Comparison of ENCODE assay signal across 2 cellular contexts in genomic region chr15:34018738-34019137, GRCh38.
A peak's percentile ranks its signal among the peaks of the same experiment; 100 is the strongest.
TF ChIP-seq lines count a peak whose summit lies in the region.

No MANE protein-coding gene starts in this region.

TF ChIP-seq in A549, 52 proteins besides CTCF, POLR2A, EP300 and RAD21:
- TF ChIP-seq MAFK (IDR thresholded peaks at IDR 0.05; ENCODE audit: partially characterized antibody): peak; percentile 87
TF ChIP-seq in A549: peak in this region for 1; not testable (repeated sequence) for 51.

TF ChIP-seq in K562, 482 proteins besides CTCF, POLR2A, EP300 and RAD21:
- TF ChIP-seq ZNF316 (IDR thresholded peaks at IDR 0.05) (peak; percentile 51; the same call in 1 of the 2 replicates), NFYB (IDR thresholded peaks at IDR 0.05; ENCODE audit: extremely low read depth, insufficient read length) (peak; percentile 40), MBD2 (IDR thresholded peaks at IDR 0.05; ENCODE audit: borderline replicate concordance, low read depth) (0 out of 2 replicates have a peak, but pooled peaks have one; percentile 19)
TF ChIP-seq in K562: peak in this region for 3; not testable (repeated sequence) for 479.
